Comparison of ENCODE assay signal across 8 cellular contexts in the genomic region with DNA sequence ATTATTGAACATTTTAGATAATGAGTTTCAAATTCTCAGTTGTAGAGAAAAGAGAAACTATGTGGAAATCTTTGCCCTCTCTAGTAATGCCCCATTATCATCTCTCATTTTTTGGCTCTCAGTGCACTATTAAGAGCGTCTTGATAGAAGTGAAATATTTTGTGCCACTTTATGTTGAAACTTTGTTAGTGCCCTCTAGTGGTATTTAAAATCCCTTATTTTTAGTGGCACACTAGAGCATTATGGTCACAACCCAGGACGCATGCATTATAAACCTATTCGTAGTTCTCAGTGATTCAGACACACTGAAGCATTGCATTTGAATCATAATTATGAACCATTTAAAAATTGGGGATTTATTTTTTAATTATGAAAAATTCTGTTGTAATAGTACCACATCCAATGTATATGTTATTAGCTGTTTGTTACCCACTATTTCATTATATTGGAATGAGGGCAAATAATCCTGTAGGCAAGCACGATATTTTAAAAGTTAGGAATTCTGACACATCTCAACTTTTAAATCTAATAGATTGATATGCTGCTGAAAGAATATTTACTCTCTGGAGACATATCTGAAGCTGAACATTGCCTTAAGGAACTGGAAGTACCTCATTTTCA. TPM values are rescaled to one million over a fixed set of nuclear protein-coding genes. Genes with fewer than 3 reads are reported as not detected.
DNase-seq lines count a peak whose midpoint lies in the region; ATAC-seq and TF ChIP-seq lines count a peak whose summit lies in the region.

No MANE protein-coding gene starts in this region.

- peaks cover 84% of the 10 kb centered on the region for H3K36me3 ChIP-seq in OCI-LY7 (ENCODE audit: insufficient read depth, low read length)

- DNase-seq in OCI-LY7 (ENCODE audit: low spot score) (peak; percentile 85), dermis microvascular lymphatic vessel endothelial cell (ENCODE audit: low read depth in 2 of 2) (peak; percentile 47 to 55), mesothelial cell of epicardium (ENCODE audit: low spot score in 2 of 2, unreplicated experiment in 2 of 2) (no peak), NCI-H226 (no peak)
- DNase-seq in activated T-helper 1 cell treated with anti-CD3 and anti-CD28 coated beads, Interleukin-12 subunit alpha, Interleukin-12 subunit beta, Interleukin-2, Interleukin-4 antibody, amounts not matched to agents 30 ng/mL and 10 ng/mL and 1 ng/mL, durations not matched to agents 14 hours and 24 hours and 36 hours (ENCODE audit: low spot score) = no peak

- H3K4me2 ChIP-seq in OCI-LY7 (ENCODE audit: low read length) = no peak overlapping the region

- peaks cover 29% of the 10 kb centered on the region for H3K36me3 Mint-ChIP-seq in mesothelial cell of epicardium
- peaks cover 38% of the 10 kb centered on the region for H3K36me3 Mint-ChIP-seq in activated T-helper 1 cell treated with anti-CD3 and anti-CD28 coated beads, Interleukin-12 subunit alpha, Interleukin-12 subunit beta, Interleukin-2, Interleukin-4 antibody, amounts not matched to agents 30 ng/mL and 10 ng/mL and 1 ng/mL, durations not matched to agents 14 hours and 24 hours and 36 hours (ENCODE audit: low read depth)

- H3K4me1 ChIP-seq in OCI-LY7 (ENCODE audit: insufficient read depth, low read length, poor library complexity, severe bottlenecking) = peaks cover 4% of the 10 kb centered on the region

- no peak overlapping the region for H2AFZ ChIP-seq in OCI-LY7 (ENCODE audit: low read length)

- POLR2A ChIA-PET in OCI-LY7 (lab: Charles Lee) = interaction anchor here (0.7 to 2.1 kb wide), 4 partner anchors 24 to 91 kb away, joined by 3 to 13 read pairs (median 5); no protein-coding TSS in a partner anchor

- intact Hi-C loops in OCI-LY7 (cut with micrococcal nuclease; ENCODE audit: unreplicated experiment) = loop anchor here (1.0 to 10.0 kb wide), 6 partner anchors 36 to 441 kb away; no protein-coding TSS in a partner anchor
- intact Hi-C loops in activated T-helper 1 cell treated with anti-CD3 and anti-CD28 coated beads, Interleukin-12 subunit alpha, Interleukin-12 subunit beta, Interleukin-2, Interleukin-4 antibody, amounts not matched to agents 30 ng/mL and 10 ng/mL and 1 ng/mL, durations not matched to agents 14 hours and 24 hours and 36 hours (cut with micrococcal nuclease) = loop anchor here (1.0 kb wide), 4 partner anchors 20 to 283 kb away; no protein-coding TSS in a partner anchor

- H3K9me3 Mint-ChIP-seq in mesothelial cell of epicardium = no peaks in the 10 kb centered on the region
- H3K9me3 Mint-ChIP-seq in activated T-helper 1 cell treated with anti-CD3 and anti-CD28 coated beads, Interleukin-12 subunit alpha, Interleukin-12 subunit beta, Interleukin-2, Interleukin-4 antibody, amounts not matched to agents 30 ng/mL and 10 ng/mL and 1 ng/mL, durations not matched to agents 14 hours and 24 hours and 36 hours = no peaks in the 10 kb centered on the region

- BruUV-seq in OCI-LY7 (replicated peaks; lab: Mats Ljungman, UMichigan) = no TSS peak

- no peaks in the 10 kb centered on the region for H3K4me1 Mint-ChIP-seq in mesothelial cell of epicardium
- peaks cover 6% of the 10 kb centered on the region for H3K4me1 Mint-ChIP-seq in activated T-helper 1 cell treated with anti-CD3 and anti-CD28 coated beads, Interleukin-12 subunit alpha, Interleukin-12 subunit beta, Interleukin-2, Interleukin-4 antibody, amounts not matched to agents 30 ng/mL and 10 ng/mL and 1 ng/mL, durations not matched to agents 14 hours and 24 hours and 36 hours (ENCODE audit: low read depth)

- CTCF ChIA-PET in OCI-LY7 (lab: Charles Lee; ENCODE audit: unreplicated experiment) = interaction anchor here (0.5 to 1.6 kb wide), 3 partner anchors 26 to 148 kb away, joined by 3 to 11 read pairs (median 3); no protein-coding TSS in a partner anchor

- H3K27ac ChIP-seq in C4-2B (no peak overlapping the region), OCI-LY7 (ENCODE audit: low read depth, low read length, poor library complexity, severe bottlenecking) (no peak overlapping the region)

- peaks cover 4% of the 10 kb centered on the region; the same call in 1 of the 2 replicates for H3K79me2 ChIP-seq in OCI-LY7 (ENCODE audit: insufficient read depth, low read depth, low read length)

- H3K4me3 ChIP-seq in OCI-LY7 (ENCODE audit: low read depth, low read length, poor library complexity, severe bottlenecking) = no peak overlapping the region

- no peaks in the 10 kb centered on the region for H4K20me1 ChIP-seq in OCI-LY7 (ENCODE audit: insufficient read depth, low read length)

- no peaks in the 10 kb centered on the region for H3K27me3 Mint-ChIP-seq in mesothelial cell of epicardium (ENCODE audit: low read depth)
- H3K27me3 Mint-ChIP-seq in activated T-helper 1 cell treated with anti-CD3 and anti-CD28 coated beads, Interleukin-12 subunit alpha, Interleukin-12 subunit beta, Interleukin-2, Interleukin-4 antibody, amounts not matched to agents 30 ng/mL and 10 ng/mL and 1 ng/mL, durations not matched to agents 14 hours and 24 hours and 36 hours (ENCODE audit: insufficient read depth) = no peaks in the 10 kb centered on the region

- no peak overlapping the region for H3K4me3 Mint-ChIP-seq in mesothelial cell of epicardium
- no peak overlapping the region for H3K4me3 Mint-ChIP-seq in activated T-helper 1 cell treated with anti-CD3 and anti-CD28 coated beads, Interleukin-12 subunit alpha, Interleukin-12 subunit beta, Interleukin-2, Interleukin-4 antibody, amounts not matched to agents 30 ng/mL and 10 ng/mL and 1 ng/mL, durations not matched to agents 14 hours and 24 hours and 36 hours

- H3K9me2 ChIP-seq in OCI-LY7 (ENCODE audit: insufficient read depth, low read length) = no peaks in the 10 kb centered on the region

- ATAC-seq in GM18511 (IDR thresholded peaks at IDR 0.05; ENCODE audit: unreplicated experiment) (peak; percentile 88), HG03354 (IDR thresholded peaks at IDR 0.05; ENCODE audit: poor library complexity, severe bottlenecking, unreplicated experiment) (peak; percentile 90)

- TF ChIP-seq CTCF in C4-2B (conservative IDR thresholded peaks at IDR 0.05) (peak; percentile 80), OCI-LY7 (conservative IDR thresholded peaks at IDR 0.05; ENCODE audit: low read length) (peak; percentile 92), mesothelial cell of epicardium (IDR thresholded peaks at IDR 0.05; ENCODE audit: unreplicated experiment) (peak; percentile 61)

- H3K9me3 ChIP-seq in OCI-LY7 (ENCODE audit: low read length) = no peaks in the 10 kb centered on the region

- H3K27ac Mint-ChIP-seq in mesothelial cell of epicardium = no peak overlapping the region
- H3K27ac Mint-ChIP-seq in activated T-helper 1 cell treated with anti-CD3 and anti-CD28 coated beads, Interleukin-12 subunit alpha, Interleukin-12 subunit beta, Interleukin-2, Interleukin-4 antibody, amounts not matched to agents 30 ng/mL and 10 ng/mL and 1 ng/mL, durations not matched to agents 14 hours and 24 hours and 36 hours = no peak overlapping the region

RNA-seq across cellular contexts. Expression of a gene that starts 21.9 kb away (rescaled TPM):
- total RNA-seq in OCI-LY7 (2014; rRNA removed; shearing (Covaris generic)) = 59.0 and 70.6 TPM in 2 replicates
- 116 and 131 TPM in 2 replicates for total RNA-seq in OCI-LY7 (2022)
- total RNA-seq in dermis microvascular lymphatic vessel endothelial cell = 72.4 and 118 TPM in 2 replicates
- 142 to 157 TPM (median 145 TPM) in 3 replicates for total RNA-seq in mesothelial cell of epicardium
- 46.1 and 51.8 TPM in 2 replicates for total RNA-seq in activated T-helper 1 cell treated with anti-CD3 and anti-CD28 coated beads, Interleukin-12 subunit alpha, Interleukin-12 subunit beta, Interleukin-2, Interleukin-4 antibody, amounts not matched to agents 30 ng/mL and 10 ng/mL and 1 ng/mL, durations not matched to agents 14 hours and 24 hours and 36 hours

RNA-seq across cellular contexts. Expression of a gene that starts 25.3 kb away (rescaled TPM):
- total RNA-seq in OCI-LY7 (2014; rRNA removed; shearing (Covaris generic)) = 8.9 and 34.4 TPM in 2 replicates
- total RNA-seq in OCI-LY7 (2022) (32.4 and 34.8 TPM in 2 replicates), dermis microvascular lymphatic vessel endothelial cell (10.9 and 17.3 TPM in 2 replicates), mesothelial cell of epicardium (16.3 to 18.6 TPM (median 16.5 TPM) in 3 replicates)
- 31.0 and 36.3 TPM in 2 replicates for total RNA-seq in activated T-helper 1 cell treated with anti-CD3 and anti-CD28 coated beads, Interleukin-12 subunit alpha, Interleukin-12 subunit beta, Interleukin-2, Interleukin-4 antibody, amounts not matched to agents 30 ng/mL and 10 ng/mL and 1 ng/mL, durations not matched to agents 14 hours and 24 hours and 36 hours

RNA-seq across cellular contexts. Expression of a gene that starts 25.7 kb away (rescaled TPM):
- 46.7 and 54.1 TPM in 2 replicates for total RNA-seq in OCI-LY7 (2014; rRNA removed; shearing (Covaris generic))
- total RNA-seq in OCI-LY7 (2022) (92.2 and 109 TPM in 2 replicates), dermis microvascular lymphatic vessel endothelial cell (39.2 and 44.0 TPM in 2 replicates), mesothelial cell of epicardium (40.4 to 43.2 TPM (median 41.0 TPM) in 3 replicates)
- 44.2 and 50.7 TPM in 2 replicates for total RNA-seq in activated T-helper 1 cell treated with anti-CD3 and anti-CD28 coated beads, Interleukin-12 subunit alpha, Interleukin-12 subunit beta, Interleukin-2, Interleukin-4 antibody, amounts not matched to agents 30 ng/mL and 10 ng/mL and 1 ng/mL, durations not matched to agents 14 hours and 24 hours and 36 hours

Comparison
In these comparisons a context has a peak if more than half of its experiments do, and no peak if none do; other contexts are left out.
1. DNase-seq: peak in OCI-LY7 (single experiment) and dermis microvascular lymphatic vessel endothelial cell (2 of 2); none in mesothelial cell of epicardium (0 of 2), NCI-H226 (single experiment) and activated T-helper 1 cell treated with anti-CD3 and anti-CD28 coated beads, Interleukin-12 subunit alpha, Interleukin-12 subunit beta, Interleukin-2, Interleukin-4 antibody, amounts not matched to agents 30 ng/mL and 10 ng/mL and 1 ng/mL, durations not matched to agents 14 hours and 24 hours and 36 hours (single experiment).
2. Peak in every context shown above with its lines, with median percentiles within 50 percentile points of each other: CTCF ChIP-seq.